25 cellular contexts compared by ENCODE assay signal in genomic region chr13:90315061-90315460, GRCh38.
"Had no signal": no experiment of that assay in that cellular context is flagged by ENCODE, and none has a peak within 500 bp of the region (broad histone marks: within the 10 kb centered on the region; RNA-seq: fewer than 3 reads in every experiment).

No MANE protein-coding gene starts in this region.

- DNase-seq: activated CD4-positive, alpha-beta T cell treated with anti-CD3 and anti-CD28 coated beads for 4 hours; activated CD4-positive, alpha-beta T cell treated with anti-CD3 and anti-CD28 coated beads, Interleukin-2, amount 50 U/mL, for 48 hours; activated CD4-positive, CD25-positive, alpha-beta regulatory T cell; activated CD8-positive, alpha-beta memory T cell treated with anti-CD3 and anti-CD28 coated beads, Interleukin-2, amount 50 U/mL, for 48 hours; activated naive CD4-positive, alpha-beta T cell treated with anti-CD3 and anti-CD28 coated beads for 36 hours; activated naive CD8-positive, alpha-beta T cell treated with anti-CD3 and anti-CD28 coated beads, Interleukin-2, amount 10 ng/mL, durations not matched to agents 7 days and 5 days; activated T-cell treated with anti-CD3 and anti-CD28 coated beads, Interleukin-2, amount 50 U/mL, for 4 hours; amniotic stem cell; cortex of kidney; effector CD8-positive, alpha-beta T cell; foreskin melanocyte; hippocampal formation; left cardiac atrium; occipital lobe; small intestine; stimulated activated CD4-positive, alpha-beta T cell treated with anti-CD3 and anti-CD28 coated beads, Interleukin-15, amount 100 ng/mL, for 24 hours; stomach; T-helper 9 cell; trophoblast cell; uterus had no signal

- H3K9me3 ChIP-seq: stomach, uterus had no signal

- H3K27ac Mint-ChIP-seq: activated naive CD4-positive, alpha-beta T cell treated with anti-CD3 and anti-CD28 coated beads for 36 hours; activated naive CD8-positive, alpha-beta T cell treated with anti-CD3 and anti-CD28 coated beads, Interleukin-2, amount 10 ng/mL, durations not matched to agents 7 days and 5 days; activated T-helper 2 cell treated with anti-CD3 and anti-CD28 coated beads, Interferon-gamma antibody, Interleukin-2, Interleukin-4, amounts not matched to agents 10 μg/mL and 5 μg/mL and 100 μg/mL, durations not matched to agents 14 hours and 24 hours and 36 hours; nephron; stimulated activated memory B cell treated with anti-CD40 and anti-IgM and Interleukin-4, amounts not matched to agents 10 μg/mL and 1 μg/mL and 100 μg/mL, for 72 hours had no signal

- H3K4me3 ChIP-seq: stomach, uterus had no signal

- H3K27me3 Mint-ChIP-seq: activated naive CD8-positive, alpha-beta T cell treated with anti-CD3 and anti-CD28 coated beads, Interleukin-2, amount 10 ng/mL, durations not matched to agents 7 days and 5 days; stimulated activated memory B cell treated with anti-CD40 and anti-IgM and Interleukin-4, amounts not matched to agents 10 μg/mL and 1 μg/mL and 100 μg/mL, for 72 hours had no signal

- H3K27me3 ChIP-seq: stomach, uterus had no signal

- H3K36me3 Mint-ChIP-seq: activated naive CD8-positive, alpha-beta T cell treated with anti-CD3 and anti-CD28 coated beads, Interleukin-2, amount 10 ng/mL, durations not matched to agents 7 days and 5 days; stimulated activated memory B cell treated with anti-CD40 and anti-IgM and Interleukin-4, amounts not matched to agents 10 μg/mL and 1 μg/mL and 100 μg/mL, for 72 hours had no signal

- H3K4me1 ChIP-seq: stomach, uterus had no signal

- H3K36me3 ChIP-seq: stomach, uterus had no signal

- H3K9me3 Mint-ChIP-seq: nephron had no signal

- H3K27ac ChIP-seq: stomach, uterus had no signal

- H3K4me1 Mint-ChIP-seq: activated naive CD8-positive, alpha-beta T cell treated with anti-CD3 and anti-CD28 coated beads, Interleukin-2, amount 10 ng/mL, durations not matched to agents 7 days and 5 days; nephron; stimulated activated memory B cell treated with anti-CD40 and anti-IgM and Interleukin-4, amounts not matched to agents 10 μg/mL and 1 μg/mL and 100 μg/mL, for 72 hours had no signal

- ATAC-seq: activated T-cell treated with anti-CD3 and anti-CD28 coated beads, Interleukin-2, amount 50 U/mL, for 4 hours; esophagus mucosa; left cardiac atrium; sciatic nerve; stimulated activated memory B cell treated with anti-CD40 and anti-IgM and Interleukin-4, amounts not matched to agents 10 μg/mL and 1 μg/mL and 100 μg/mL, for 72 hours had no signal

- H3K4me3 Mint-ChIP-seq: activated naive CD4-positive, alpha-beta T cell treated with anti-CD3 and anti-CD28 coated beads for 36 hours; activated naive CD8-positive, alpha-beta T cell treated with anti-CD3 and anti-CD28 coated beads, Interleukin-2, amount 10 ng/mL, durations not matched to agents 7 days and 5 days; activated T-cell treated with anti-CD3 and anti-CD28 coated beads, Interleukin-2, amount 50 U/mL, for 4 hours; nephron; stimulated activated memory B cell treated with anti-CD40 and anti-IgM and Interleukin-4, amounts not matched to agents 10 μg/mL and 1 μg/mL and 100 μg/mL, for 72 hours had no signal
